In genomic region chr3:134754768-134755559, GRCh38 we compare ENCODE assay signal across 9 cellular contexts.
A peak's percentile ranks its signal among the peaks of the same experiment; 100 is the strongest.
DNase-seq lines count a peak whose midpoint lies in the region; ATAC-seq and TF ChIP-seq lines count a peak whose summit lies in the region.
"Had no signal": no experiment of that assay in that cellular context is flagged by ENCODE, and none has a peak within 500 bp of the region (broad histone marks: within the 10 kb centered on the region; RNA-seq: fewer than 3 reads in every experiment).

No MANE protein-coding gene starts in this region.

- ATAC-seq in GM19463 (IDR thresholded peaks at IDR 0.05; ENCODE audit: unreplicated experiment), result peak; percentile 63

- TF ChIP-seq CTCF in VCaP (conservative IDR thresholded peaks at IDR 0.05), result peak; percentile 75

- peak; percentile 47 for DNase-seq in NCI-H1436 (lab: John Stamatoyannopoulos, UW)
- no peak for DNase-seq in NCI-H1436 treated with DMSO at 0.1 percent for 48 hours (lab: John Stamatoyannopoulos, UW)
- peak; percentile 5 for DNase-seq in HS-5 (ENCODE audit: low read depth)
- DNase-seq in glomerular visceral epithelial cell (ENCODE audit: extremely low spot score), result peak; percentile 46
- peak; percentile 56 for DNase-seq in stimulated activated CD4-positive, alpha-beta T cell treated with anti-CD3 and anti-CD28 coated beads, Interleukin-15, amount 100 ng/mL, for 24 hours
- DNase-seq in NCI-H187 treated with DMSO at 0.1 percent for 48 hours (lab: John Stamatoyannopoulos, UW), result no peak

- no peak overlapping the region for H3K27ac ChIP-seq in VCaP
- H3K27ac ChIP-seq: BLaER1 treated with 17β-estradiol and CSF1 and Interleukin-3, amounts not matched to agents 10 nM and 100 nM had no signal

Comparison
In these comparisons a context has a peak if more than half of its experiments do, and no peak if none do; other contexts are left out.
1. DNase-seq: peak in NCI-H1436 (single experiment), HS-5 (single experiment), glomerular visceral epithelial cell (single experiment) and stimulated activated CD4-positive, alpha-beta T cell treated with anti-CD3 and anti-CD28 coated beads, Interleukin-15, amount 100 ng/mL, for 24 hours (single experiment); none in NCI-H1436 treated with DMSO at 0.1 percent for 48 hours (single experiment) and NCI-H187 treated with DMSO at 0.1 percent for 48 hours (single experiment).